10 cellular contexts compared by ENCODE assay signal in genomic region chr12:12439636-12440035, GRCh38.
DNase-seq lines count a peak whose midpoint lies in the region; ATAC-seq and TF ChIP-seq lines count a peak whose summit lies in the region.
"Had no signal": no experiment of that assay in that cellular context is flagged by ENCODE, and none has a peak within 500 bp of the region (broad histone marks: within the 10 kb centered on the region; RNA-seq: fewer than 3 reads in every experiment).

No MANE protein-coding gene starts in this region.

- H3K27ac Mint-ChIP-seq in type B pancreatic cell = no peak overlapping the region

- H3K9ac ChIP-seq in mammary epithelial cell (ENCODE audit: insufficient read depth, low read length) = no peak overlapping the region

- BruUV-seq in mammary epithelial cell (replicated peaks; lab: Mats Ljungman, UMichigan) = no TSS peak

- H3K27me3 ChIP-seq in mammary epithelial cell (ENCODE audit: insufficient read depth, low read length) = no peaks in the 10 kb centered on the region

- H3K4me3 Mint-ChIP-seq in type B pancreatic cell = no peak overlapping the region

- no peak overlapping the region for H3K4me2 ChIP-seq in mammary epithelial cell (ENCODE audit: insufficient read depth, low read depth, low read length)

- H3K4me3 ChIP-seq in mammary epithelial cell (replicated peaks in 1 of 3; ENCODE audit: insufficient read depth in 1 of 3, low read depth in 2 of 3, low read length in 3 of 3) = no peak overlapping the region
- H3K4me3 ChIP-seq: psoas muscle had no signal

- no peak overlapping the region for H2AFZ ChIP-seq in mammary epithelial cell (ENCODE audit: low read depth, low read length)

- H3K27me3 Mint-ChIP-seq in type B pancreatic cell = no peaks in the 10 kb centered on the region

- no peak overlapping the region for H3K27ac ChIP-seq in mammary epithelial cell (ENCODE audit: insufficient read depth, low read depth, low read length)
- H3K27ac ChIP-seq: psoas muscle had no signal

- H3K4me1 ChIP-seq in mammary epithelial cell (ENCODE audit: insufficient read depth, low read length) = peaks cover 28% of the 10 kb centered on the region

- no peaks in the 10 kb centered on the region for H3K4me1 Mint-ChIP-seq in type B pancreatic cell (ENCODE audit: unreplicated experiment)

- H3K79me2 ChIP-seq in mammary epithelial cell (ENCODE audit: insufficient read depth, low read length) = no peaks in the 10 kb centered on the region

- DNase-seq in HS-5 (ENCODE audit: low read depth) (peak; percentile 85), mammary epithelial cell (peak; percentile 95), type B pancreatic cell (ENCODE audit: extremely low spot score, unreplicated experiment) (no peak), amygdala (lab: John Stamatoyannopoulos, UW) (no peak)
- peak in 3 of 4 experiments; percentile 20 to 30 (median 25) for DNase-seq in activated CD4-positive, CD25-positive, alpha-beta regulatory T cell (lab: John Stamatoyannopoulos, UW)
- DNase-seq in stimulated activated CD4-positive, alpha-beta T cell treated with anti-CD3 and anti-CD28 coated beads, Interleukin-12 subunit alpha, Interleukin-12 subunit beta, amount 100 ng/mL, for 4 hours = peak; percentile 18
- no peak for DNase-seq in effector CD8-positive, alpha-beta T cell (lab: John Stamatoyannopoulos, UW)
- DNase-seq: psoas muscle, Right ventricle myocardium superior had no signal

- dilution Hi-C loops in mammary epithelial cell (cut with HindIII; ENCODE audit: low sequenced_read_pairs) = loop anchor here (5.0 kb wide), 1 partner anchor 42 kb away; no protein-coding TSS in a partner anchor

- intact Hi-C loops in mammary epithelial cell (cut with micrococcal nuclease) = loop anchor here (5.0 kb wide), 1 partner anchor 73 kb away; no protein-coding TSS in a partner anchor

- no peaks in the 10 kb centered on the region for H3K9me3 Mint-ChIP-seq in type B pancreatic cell

- peaks cover 16% of the 10 kb centered on the region for H3K36me3 Mint-ChIP-seq in type B pancreatic cell

- in situ Hi-C loops in mammary epithelial cell (cut with MboI; ENCODE audit: low sequenced_read_pairs in 2 of 2) = loop anchor here in 1 of 2 donors (10.0 kb wide), 1 partner anchor 45 kb away; no protein-coding TSS in a partner anchor

- peaks cover 5% of the 10 kb centered on the region for H3K9me3 ChIP-seq in mammary epithelial cell (replicated peaks; ENCODE audit: insufficient read depth, low read length)
- H3K9me3 ChIP-seq: psoas muscle had no signal

- TF ChIP-seq CTCF in mammary epithelial cell (conservative IDR thresholded peaks at IDR 0.05 in 1 of 2, IDR thresholded peaks at IDR 0.05 in 1 of 2; ENCODE audit: extremely low read depth in 1 of 2, insufficient read depth in 1 of 2, low read depth in 1 of 2, low read length in 2 of 2) (no peak), type B pancreatic cell (conservative IDR thresholded peaks at IDR 0.05) (no peak)

- no peak for ATAC-seq in HG02885 (IDR thresholded peaks at IDR 0.05; ENCODE audit: poor library complexity, unreplicated experiment)

- WGBS in mammary epithelial cell (ENCODE audit: low coverage, missing lambda C conversion rate) = 43% methylated on average over 6 of the region's 6 CpGs

- CTCF ChIA-PET in mammary epithelial cell (lab: Charles Lee; ENCODE audit: low non-redundant PET) = no interaction called here

- H4K20me1 ChIP-seq in mammary epithelial cell (ENCODE audit: insufficient read depth, low read length) = no peaks in the 10 kb centered on the region

- no peaks in the 10 kb centered on the region for H3K36me3 ChIP-seq in mammary epithelial cell (ENCODE audit: insufficient read depth, low read length)

Comparison
In these comparisons a context has a peak if more than half of its experiments do, and no peak if none do; other contexts are left out.
1. DNase-seq: peak in HS-5 (single experiment), activated CD4-positive, CD25-positive, alpha-beta regulatory T cell (3 of 4), mammary epithelial cell (single experiment) and stimulated activated CD4-positive, alpha-beta T cell treated with anti-CD3 and anti-CD28 coated beads, Interleukin-12 subunit alpha, Interleukin-12 subunit beta, amount 100 ng/mL, for 4 hours (single experiment); none in type B pancreatic cell (single experiment), amygdala (0 of 56) and effector CD8-positive, alpha-beta T cell (single experiment).